Comparison of ENCODE assay signal across 15 cellular contexts in genomic region chr19:49855676-49856573, GRCh38. TPM values are rescaled to one million over a fixed set of nuclear protein-coding genes. Genes with fewer than 3 reads are reported as not detected.
DNase-seq lines count a peak whose midpoint lies in the region; ATAC-seq and TF ChIP-seq lines count a peak whose summit lies in the region.
"Had no signal": no experiment of that assay in that cellular context is flagged by ENCODE, and none has a peak within 500 bp of the region (broad histone marks: within the 10 kb centered on the region; RNA-seq: fewer than 3 reads in every experiment).

No MANE protein-coding gene starts in this region.

- TF ChIP-seq POLR2A in GM18505 (IDR thresholded peaks at IDR 0.05; ENCODE audit: borderline replicate concordance, extremely low read depth, insufficient read depth, insufficient read length) (peak; percentile 25), right lobe of liver (IDR thresholded peaks at IDR 0.05) (peak; percentile 5)

- no peak overlapping the region for H3K4me3 Mint-ChIP-seq in T-helper 17 cell

- peaks cover 0 to 43% (median 4%) of the 10 kb centered on the region in 4 donors for H3K36me3 ChIP-seq in right lobe of liver

- H3K27ac ChIP-seq in C4-2B, result 0 out of 2 replicates have a peak overlapping the region, but pooled peaks have one; percentile 5
- H3K27ac ChIP-seq in right lobe of liver, result no peak overlapping the region

- ATAC-seq in GM18505 (IDR thresholded peaks at IDR 0.05; ENCODE audit: unreplicated experiment) (no peak), T-helper 17 cell (no peak), right lobe of liver (no peak), HG03139 (IDR thresholded peaks at IDR 0.05; ENCODE audit: unreplicated experiment) (no peak)
- ATAC-seq: body of pancreas had no signal

- H3K9me3 ChIP-seq in T-helper 17 cell (ENCODE audit: control insufficient read depth, low read length, poor library complexity, severe bottlenecking) (no peaks in the 10 kb centered on the region), right lobe of liver (no peaks in the 10 kb centered on the region)
- H3K9me3 ChIP-seq: BLaER1 treated with 17β-estradiol and CSF1 and Interleukin-3, amounts not matched to agents 10 nM and 100 nM; body of pancreas had no signal

- H3K4me1 Mint-ChIP-seq in T-helper 17 cell, result peaks cover 17% of the 10 kb centered on the region

- peaks cover 0 to 17% (median 5%) of the 10 kb centered on the region in 4 donors for H3K4me1 ChIP-seq in right lobe of liver

- peak overlapping the region; percentile 61 for H3K27ac Mint-ChIP-seq in T-helper 17 cell

- DNase-seq in T-helper 17 cell, result no peak
- DNase-seq in right lobe of liver, result peak in 1 of 3 donors; percentile 47
- DNase-seq in NCI-H1105 (lab: John Stamatoyannopoulos, UW), result no peak
- no peak for DNase-seq in LoVo (ENCODE audit: low spot score)
- no peak for DNase-seq in posterior vena cava (ENCODE audit: low spot score)
- DNase-seq: activated CD4-positive, alpha-beta T cell treated with anti-CD3 and anti-CD28 coated beads for 4 hours; GDM1; glutamatergic neuron; kidney; NK-92 treated with Interleukin-12 subunit alpha and Interleukin-12 subunit beta, amount 100 ng/mL, for 24 hours had no signal

- WGBS in right lobe of liver (ENCODE audit: insufficient coverage, low coverage, low lambda C conversion rate, missing lambda C conversion rate), result 93% methylated on average over 6 of the region's 21 CpGs

- intact Hi-C loops in right lobe of liver (cut with DNase I) (no loop called here), posterior vena cava (cut with DNase I) (no loop called here)

- no peaks in the 10 kb centered on the region for H3K27me3 Mint-ChIP-seq in T-helper 17 cell

- TF ChIP-seq CTCF in C4-2B (conservative IDR thresholded peaks at IDR 0.05), result no peak
- no peak for TF ChIP-seq CTCF in right lobe of liver (IDR thresholded peaks at IDR 0.05)

- no peaks in the 10 kb centered on the region for H3K36me3 Mint-ChIP-seq in T-helper 17 cell (ENCODE audit: low read depth)

- H3K27me3 ChIP-seq in right lobe of liver, result no peaks in the 10 kb centered on the region
- H3K27me3 ChIP-seq: BLaER1 treated with 17β-estradiol and CSF1 and Interleukin-3, amounts not matched to agents 10 nM and 100 nM; body of pancreas had no signal

- H3K4me3 ChIP-seq in right lobe of liver, result no peak overlapping the region
- H3K4me3 ChIP-seq: BLaER1 treated with 17β-estradiol and CSF1 and Interleukin-3, amounts not matched to agents 10 nM and 100 nM; body of pancreas had no signal

RNA-seq across cellular contexts. Expression of gene PTOV1, which starts 5.0 kb away (rescaled TPM):
- total RNA-seq in T-helper 17 cell (100 to 1,000 TPM; 125 to 162 TPM), right lobe of liver (10 to 100 TPM; 44.4 to 93.0 (median 69.6) TPM), posterior vena cava (10 to 100 TPM; 78.7 to 95.2 TPM)

RNA-seq across cellular contexts. Expression of gene PNKP, which starts 11.5 kb away (rescaled TPM):
- total RNA-seq in T-helper 17 cell (100 to 1,000 TPM; 170 to 196 TPM), right lobe of liver (10 to 100 TPM; 21.0 to 37.5 (median 27.9) TPM), posterior vena cava (10 to 100 TPM; 40.5 to 43.4 TPM)

RNA-seq across cellular contexts. Expression of gene AKT1S1, which starts 21.2 kb away (rescaled TPM):
- total RNA-seq in T-helper 17 cell (10 to 100 TPM; 19.2 to 33.8 TPM), right lobe of liver (10 to 100 TPM; 18.2 to 27.0 (median 22.4) TPM), posterior vena cava (10 to 100 TPM; 26.5 to 28.9 TPM)

RNA-seq across cellular contexts. Expression of gene TBC1D17, which starts 21.6 kb away (rescaled TPM):
- 10 to 100 TPM; 44.1 to 57.3 TPM for total RNA-seq in T-helper 17 cell
- total RNA-seq in right lobe of liver, result 10 to 100 TPM; 12.6 to 38.1 (median 27.8) TPM
- total RNA-seq in posterior vena cava, result 10 to 100 TPM; 28.7 to 36.3 TPM

RNA-seq across cellular contexts. Expression of gene MED25, which starts 37.8 kb away (rescaled TPM):
- total RNA-seq in T-helper 17 cell (100 to 1,000 TPM in 1 of 2 donors, 10 to 100 TPM in 1; 94.8 to 108 TPM), right lobe of liver (10 to 100 TPM in 5 of 6 experiments, 1 to 10 TPM in 1; 9.9 to 16.3 (median 11.8) TPM), posterior vena cava (10 to 100 TPM; 25.6 to 25.9 TPM)
